ENCODE assay signal across 20 cellular contexts in genomic region chr19:23351806-23352205, GRCh38. TPM values are rescaled to one million over a fixed set of nuclear protein-coding genes. Genes with fewer than 3 reads are reported as not detected.
DNase-seq lines count a peak whose midpoint lies in the region; TF ChIP-seq lines count a peak whose summit lies in the region.
"Had no signal": no experiment of that assay in that cellular context is flagged by ENCODE, and none has a peak within 500 bp of the region (broad histone marks: within the 10 kb centered on the region; RNA-seq: fewer than 3 reads in every experiment).

No MANE protein-coding gene starts in this region.

- H3K27me3 Mint-ChIP-seq in endodermal cell (ENCODE audit: insufficient read depth), result no peaks in the 10 kb centered on the region
- H3K27me3 Mint-ChIP-seq: CD4-positive, alpha-beta memory T cell; CD4-positive, CD25-positive, alpha-beta regulatory T cell; CD8-positive, alpha-beta memory T cell had no signal

- H3K23ac ChIP-seq in trophoblast cell (ENCODE audit: low read length), result no peak overlapping the region

- H3K27me3 ChIP-seq in BLaER1, result no peaks in the 10 kb centered on the region
- H3K27me3 ChIP-seq in BLaER1 treated with 17β-estradiol and CSF1 and Interleukin-3, amounts not matched to agents 10 nM and 100 nM, result no peaks in the 10 kb centered on the region
- H3K27me3 ChIP-seq in endodermal cell (ENCODE audit: control insufficient read depth, insufficient read depth, low read length, poor library complexity, severe bottlenecking), result no peaks in the 10 kb centered on the region
- H3K27me3 ChIP-seq in trophoblast cell (ENCODE audit: insufficient read depth, low read length), result no peaks in the 10 kb centered on the region
- H3K27me3 ChIP-seq: BE2C had no signal

- H2BK5ac ChIP-seq in trophoblast cell (ENCODE audit: low read depth, low read length, poor library complexity), result no peak overlapping the region

- H3K4me3 Mint-ChIP-seq in endodermal cell, result no peak overlapping the region
- H3K4me3 Mint-ChIP-seq: CD14-positive monocyte; CD4-positive, CD25-positive, alpha-beta regulatory T cell had no signal

- no peak overlapping the region for H3K18ac ChIP-seq in trophoblast cell (ENCODE audit: low read length)

- H2AFZ ChIP-seq in trophoblast cell (ENCODE audit: insufficient read depth, low read length, poor library complexity), result no peak overlapping the region

- no peak overlapping the region for H3K14ac ChIP-seq in trophoblast cell (ENCODE audit: low read length)

- no peak overlapping the region for H3K27ac ChIP-seq in BLaER1
- H3K27ac ChIP-seq in BLaER1 treated with 17β-estradiol and CSF1 and Interleukin-3, amounts not matched to agents 10 nM and 100 nM, result no peak overlapping the region
- no peak overlapping the region for H3K27ac ChIP-seq in endodermal cell (ENCODE audit: low read depth, low read length)
- no peak overlapping the region for H3K27ac ChIP-seq in trophoblast cell (ENCODE audit: low read depth, low read length)

- peaks cover 100% of the 10 kb centered on the region for H3K9me3 ChIP-seq in BLaER1
- H3K9me3 ChIP-seq in BLaER1 treated with 17β-estradiol and CSF1 and Interleukin-3, amounts not matched to agents 10 nM and 100 nM (replicated peaks in 1 of 11), result peaks cover 100% of the 10 kb centered on the region in 11 experiments
- peaks cover 100% of the 10 kb centered on the region for H3K9me3 ChIP-seq in endodermal cell (ENCODE audit: control insufficient read depth, low read length)
- H3K9me3 ChIP-seq in trophoblast cell (ENCODE audit: insufficient read depth, low read depth, low read length), result peaks cover 22% of the 10 kb centered on the region

- 93 to 100% methylated on average over 2 to 4 of the region's 4 CpGs for WGBS in endodermal cell (ENCODE audit: insufficient coverage in 1 of 2, insufficient read length in 1 of 2), 2 experiments
- WGBS in trophoblast cell (ENCODE audit: extremely low coverage, insufficient coverage, insufficient read length), result no CpG with 5 or more reads among the region's 4 CpGs

- peaks cover 100% of the 10 kb centered on the region for H3K9me3 Mint-ChIP-seq in endodermal cell

- H3K79me2 ChIP-seq in trophoblast cell (ENCODE audit: control insufficient read depth, insufficient read depth, low read length, poor library complexity), result no peaks in the 10 kb centered on the region

- H3K4me2 ChIP-seq in BLaER1 (no peak overlapping the region), trophoblast cell (ENCODE audit: low read length) (no peak overlapping the region)
- H3K4me2 ChIP-seq in BLaER1 treated with 17β-estradiol and CSF1 and Interleukin-3, amounts not matched to agents 10 nM and 100 nM, result no peak overlapping the region

- H2BK12ac ChIP-seq in trophoblast cell (ENCODE audit: low read length), result no peak overlapping the region

- no peak overlapping the region for H4K91ac ChIP-seq in trophoblast cell (ENCODE audit: low read depth, low read length)

- H3K27ac Mint-ChIP-seq in endodermal cell, result no peak overlapping the region
- H3K27ac Mint-ChIP-seq: CD14-positive monocyte; CD4-positive, alpha-beta memory T cell; CD4-positive, CD25-positive, alpha-beta regulatory T cell; CD8-positive, alpha-beta memory T cell had no signal

- H2BK120ac ChIP-seq in trophoblast cell (ENCODE audit: insufficient read depth, low read length, poor library complexity), result no peak overlapping the region

- H3K79me1 ChIP-seq in trophoblast cell (ENCODE audit: low read length), result no peaks in the 10 kb centered on the region

- peaks cover 99% of the 10 kb centered on the region for H3K36me3 ChIP-seq in BLaER1
- H3K36me3 ChIP-seq in BLaER1 treated with 17β-estradiol and CSF1 and Interleukin-3, amounts not matched to agents 10 nM and 100 nM, result peaks cover 98 to 100% (median 100%) of the 10 kb centered on the region in 11 experiments
- peaks cover 93% of the 10 kb centered on the region for H3K36me3 ChIP-seq in endodermal cell (ENCODE audit: control insufficient read depth, insufficient read depth, low read length)
- peaks cover 24 to 30% of the 10 kb centered on the region in 2 experiments for H3K36me3 ChIP-seq in trophoblast cell (ENCODE audit: control insufficient read depth in 1 of 2, insufficient read depth in 2 of 2, low read length in 2 of 2)

- H3K4me1 Mint-ChIP-seq in endodermal cell, result no peaks in the 10 kb centered on the region
- H3K4me1 Mint-ChIP-seq: CD14-positive monocyte had no signal

- no peak for TF ChIP-seq CTCF in endodermal cell (conservative IDR thresholded peaks at IDR 0.05)

- no peak overlapping the region for H4K8ac ChIP-seq in trophoblast cell (ENCODE audit: low read depth, low read length)

- DNase-seq in endodermal cell, result no peak
- peak; percentile 69 to 80 for DNase-seq in trophoblast cell
- DNase-seq in medulla oblongata (ENCODE audit: extremely low spot score), result no peak
- no peak for DNase-seq in mesenteric fat pad (ENCODE audit: low spot score)
- DNase-seq in NCI-H524 treated with DMSO at 0.1 percent for 48 hours (lab: John Stamatoyannopoulos, UW), result no peak
- DNase-seq in SKM-1 treated with dmso at 0.1 percent for 144 hours (lab: John Stamatoyannopoulos, UW; ENCODE audit: unreplicated experiment), result no peak
- DNase-seq: 8988T; ACHN; BE2C; C1 segment of cervical spinal cord; Caco-2; Calu3; CD4-positive, alpha-beta memory T cell; CD4-positive, CD25-positive, alpha-beta regulatory T cell; CD8-positive, alpha-beta memory T cell; DMS79 treated with DMSO at 0.1 percent for 48 hours; GF-D8 had no signal

- H4K12ac ChIP-seq in trophoblast cell (ENCODE audit: low read depth, low read length), result no peak overlapping the region

- no peak overlapping the region for H2AK5ac ChIP-seq in trophoblast cell (ENCODE audit: low read length)

- no peaks in the 10 kb centered on the region for H3K4me1 ChIP-seq in BLaER1
- no peaks in the 10 kb centered on the region for H3K4me1 ChIP-seq in BLaER1 treated with 17β-estradiol and CSF1 and Interleukin-3, amounts not matched to agents 10 nM and 100 nM
- H3K4me1 ChIP-seq in endodermal cell (ENCODE audit: control insufficient read depth, insufficient read depth, low read length), result no peaks in the 10 kb centered on the region
- H3K4me1 ChIP-seq in trophoblast cell (ENCODE audit: control insufficient read depth in 1 of 2, insufficient read depth in 2 of 2, low read length in 2 of 2), result no peaks in the 10 kb centered on the region
- H3K4me1 ChIP-seq: BE2C, Caco-2 had no signal

- H3K36me3 Mint-ChIP-seq in endodermal cell (ENCODE audit: low read depth), result peaks cover 98% of the 10 kb centered on the region

- peak overlapping the region; percentile 32 for H3K4me3 ChIP-seq in BLaER1
- peak overlapping the region in 9 of 10 experiments; percentile 10 to 54 (median 33); a peak in 15 of 20 replicates for H3K4me3 ChIP-seq in BLaER1 treated with 17β-estradiol and CSF1 and Interleukin-3, amounts not matched to agents 10 nM and 100 nM
- peak overlapping the region; percentile 61 for H3K4me3 ChIP-seq in endodermal cell (ENCODE audit: low read length)
- H3K4me3 ChIP-seq in trophoblast cell (ENCODE audit: low read depth, low read length), result no peak overlapping the region

- peak overlapping the region; percentile 6 for H3K4ac ChIP-seq in trophoblast cell (ENCODE audit: low read depth, low read length)

- H3K9ac ChIP-seq in BLaER1, result no peak overlapping the region
- H3K9ac ChIP-seq in BLaER1 treated with 17β-estradiol and CSF1 and Interleukin-3, amounts not matched to agents 10 nM and 100 nM, result no peak overlapping the region
- H3K9ac ChIP-seq in endodermal cell (ENCODE audit: extremely low read depth, low read length, poor library complexity, severe bottlenecking), result no peak overlapping the region
- H3K9ac ChIP-seq in trophoblast cell (ENCODE audit: low read length), result no peak overlapping the region

- no peaks in the 10 kb centered on the region for H4K20me1 ChIP-seq in BLaER1
- H4K20me1 ChIP-seq in BLaER1 treated with 17β-estradiol and CSF1 and Interleukin-3, amounts not matched to agents 10 nM and 100 nM, result peaks cover 0 to 7% (median 0%) of the 10 kb centered on the region in 11 experiments; a peak in 2 of 22 replicates

RNA-seq across cellular contexts. Expression of gene ZNF91, which starts 43.5 kb away (rescaled TPM):
- total RNA-seq in endodermal cell (10 to 100 TPM; 66.9 to 75.4 TPM), mesenteric fat pad (40.5 TPM)
- polyA plus RNA-seq in endodermal cell (2013, experiment 1 of 2), result 43.3 TPM
- polyA plus RNA-seq in endodermal cell (2013, experiment 2 of 2), result 44.6 TPM
- 17.2 and 18.3 TPM in 2 replicates for polyA plus RNA-seq in trophoblast cell (2013)

Comparison
In these comparisons a context has a peak if more than half of its experiments do, and no peak if none do; other contexts are left out.
1. DNase-seq: peak in trophoblast cell (2 of 2); none in endodermal cell (single experiment), medulla oblongata (single experiment), mesenteric fat pad (single experiment), NCI-H524 treated with DMSO at 0.1 percent for 48 hours (single experiment) and SKM-1 treated with dmso at 0.1 percent for 144 hours (single experiment).